Comparison of ENCODE assay signal across 28 cellular contexts in genomic region chr18:58619554-58619915, GRCh38. TPM values are rescaled to one million over a fixed set of nuclear protein-coding genes. Genes with fewer than 3 reads are reported as not detected.
"Had no signal": no experiment of that assay in that cellular context is flagged by ENCODE, and none has a peak within 500 bp of the region (broad histone marks: within the 10 kb centered on the region; RNA-seq: fewer than 3 reads in every experiment).

No MANE protein-coding gene starts in this region.

- FAIRE-seq: small intestine had no signal

- H3K9me3 ChIP-seq: colonic mucosa, ovary, right lobe of liver, suprapubic skin, transverse colon, upper lobe of right lung, uterus had no signal

- DNase-seq: colonic mucosa; effector CD8-positive, alpha-beta T cell; foreskin keratinocyte; glutamatergic neuron; mesenchymal stem cell; midbrain; naive thymus-derived CD4-positive, alpha-beta T cell; nephron progenitor cell; nucleus accumbens; ovary; posterior cingulate gyrus; retina; right lobe of liver; small intestine; stimulated activated CD4-positive, alpha-beta T cell treated with anti-CD3 and anti-CD28 coated beads, Interleukin-12 subunit alpha, Interleukin-12 subunit beta, amount 100 ng/mL, for 4 hours; stimulated activated CD4-positive, alpha-beta T cell treated with anti-CD3 and anti-CD28 coated beads, Interleukin-1b, Interleukin-23, amount 100 ng/mL, for 48 hours; stimulated activated CD4-positive, alpha-beta T cell treated with anti-CD3 and anti-CD28 coated beads, Interleukin-4, amount 100 ng/mL, for 1 hour; stimulated activated CD8-positive, alpha-beta memory T cell treated with anti-CD3 and anti-CD28 coated beads, Interleukin-4, amount 100 ng/mL, for 48 hours; stimulated activated naive CD4-positive, alpha-beta T cell; stimulated activated naive CD8-positive, alpha-beta T cell treated with anti-CD3 and anti-CD28 coated beads, Interleukin-15, amount 100 ng/mL, for 72 hours; transverse colon; upper lobe of right lung; uterus had no signal

- H3K27me3 ChIP-seq: colonic mucosa, foreskin keratinocyte, ovary, right lobe of liver, suprapubic skin, transverse colon, upper lobe of right lung, uterus had no signal

- H3K27ac ChIP-seq: colonic mucosa, epithelial cell of prostate, foreskin keratinocyte, ovary, right lobe of liver, suprapubic skin, transverse colon, upper lobe of right lung, uterus had no signal

- H3K4me1 ChIP-seq: colonic mucosa, foreskin keratinocyte, right lobe of liver, suprapubic skin, transverse colon, upper lobe of right lung, uterus had no signal

- H3K4me3 ChIP-seq: colonic mucosa, ovary, right lobe of liver, suprapubic skin, transverse colon, upper lobe of right lung, uterus had no signal

- H3K36me3 ChIP-seq: colonic mucosa, ovary, right lobe of liver, suprapubic skin, transverse colon, upper lobe of right lung, uterus had no signal

- ATAC-seq: esophagus mucosa; foreskin keratinocyte; left lobe of liver; naive thymus-derived CD4-positive, alpha-beta T cell; right lobe of liver; stimulated activated naive CD8-positive, alpha-beta T cell treated with anti-CD3 and anti-CD28 coated beads, Interleukin-15, amount 100 ng/mL, for 72 hours; upper lobe of right lung had no signal

RNA-seq across cellular contexts. Expression of gene ALPK2, which starts 9.4 kb away (rescaled TPM):
- total RNA-seq: pulmonary artery endothelial cell had no signal
- polyA plus RNA-seq: naive thymus-derived CD4-positive, alpha-beta T cell had no signal
